In genomic region chr9:122376791-122377190, GRCh38 we compare ENCODE assay signal across 1 cellular context.
TF ChIP-seq lines count a peak whose summit lies in the region.

No MANE protein-coding gene starts in this region.

TF ChIP-seq in WTC11, 78 proteins besides CTCF, POLR2A, EP300 and RAD21 (continued from another document):
- TF ChIP-seq SP1 (CRISPR knock-in tag; conservative IDR thresholded peaks at IDR 0.05) (no peak), FOXP4 (CRISPR knock-in tag; IDR thresholded peaks at IDR 0.05) (no peak), GABPB1 (CRISPR knock-in tag; IDR thresholded peaks at IDR 0.05) (no peak)
